8 cellular contexts compared by ENCODE assay signal in the genomic region with DNA sequence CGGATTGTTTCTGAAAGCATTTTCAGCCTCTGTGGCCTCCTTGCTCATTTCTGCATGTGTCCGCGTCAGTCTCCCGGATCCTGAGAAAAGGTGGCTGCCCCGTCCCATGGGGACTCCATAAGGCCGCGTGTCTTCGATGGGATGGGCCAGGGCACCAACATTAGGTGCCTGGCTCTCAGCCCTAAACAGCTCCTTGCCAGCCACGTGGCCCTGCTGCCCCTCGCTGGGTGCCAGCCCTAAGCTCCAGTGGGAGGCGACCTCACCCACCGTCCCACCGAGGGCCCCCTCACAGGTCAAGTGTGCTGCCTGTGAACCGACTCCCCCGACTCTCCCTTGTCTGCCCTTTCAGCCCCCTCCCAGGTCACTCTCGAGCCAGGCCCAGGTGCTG. TPM values are rescaled to one million over a fixed set of nuclear protein-coding genes. Genes with fewer than 3 reads are reported as not detected.
DNase-seq lines count a peak whose midpoint lies in the region; ATAC-seq and TF ChIP-seq lines count a peak whose summit lies in the region.

No MANE protein-coding gene starts in this region.

- peak overlapping the region; percentile 96 for H2AFZ ChIP-seq in MM.1S (ENCODE audit: low read length)
- peak overlapping the region; percentile 97 for H2AFZ ChIP-seq in neural cell (ENCODE audit: low read depth, low read length)

- ATAC-seq in GM19035 (IDR thresholded peaks at IDR 0.05; ENCODE audit: unreplicated experiment) (peak; percentile 5), HG03139 (IDR thresholded peaks at IDR 0.05; ENCODE audit: unreplicated experiment) (no peak)

- peaks cover 17% of the 10 kb centered on the region for H3K4me1 ChIP-seq in MM.1S (ENCODE audit: low read length)
- H3K4me1 ChIP-seq in effector memory CD4-positive, alpha-beta T cell (ENCODE audit: control insufficient read depth, insufficient read depth, low read length, poor library complexity, severe bottlenecking), result peaks cover 33% of the 10 kb centered on the region

- no peak for TF ChIP-seq CTCF in MM.1S (IDR thresholded peaks at IDR 0.05; ENCODE audit: low read length)
- TF ChIP-seq CTCF in neural cell (IDR thresholded peaks at IDR 0.05; ENCODE audit: poor library complexity, severe bottlenecking), result no peak
- TF ChIP-seq CTCF in GM13976 (IDR thresholded peaks at IDR 0.05; ENCODE audit: borderline replicate concordance, control extremely low read depth, extremely low read depth, insufficient read depth, missing control alignments), result no peak

- H3K36me3 ChIP-seq in MM.1S (replicated peaks; ENCODE audit: insufficient read depth, low read length), result no peaks in the 10 kb centered on the region
- peaks cover 26% of the 10 kb centered on the region for H3K36me3 ChIP-seq in effector memory CD4-positive, alpha-beta T cell (ENCODE audit: control insufficient read depth, insufficient read depth, low read length)
- H3K36me3 ChIP-seq in neural cell (ENCODE audit: insufficient read depth, low read length), result no peaks in the 10 kb centered on the region

- H3K79me2 ChIP-seq in MM.1S (ENCODE audit: low read length) (peaks cover 27% of the 10 kb centered on the region), neural cell (replicated peaks; ENCODE audit: insufficient read depth, low read length) (peaks cover 9% of the 10 kb centered on the region)

- H3K9me3 ChIP-seq in MM.1S (replicated peaks; ENCODE audit: insufficient read depth, low read length), result no peaks in the 10 kb centered on the region
- no peaks in the 10 kb centered on the region for H3K9me3 ChIP-seq in effector memory CD4-positive, alpha-beta T cell (ENCODE audit: control insufficient read depth, low read length)
- H3K9me3 ChIP-seq in neural cell (ENCODE audit: low read length), result peaks cover 5% of the 10 kb centered on the region

- in situ Hi-C loops in GM13976 (cut with MboI; ENCODE audit: low sequenced_read_pairs, unreplicated experiment), result no loop called here

- H3K4me3 ChIP-seq in MM.1S (ENCODE audit: low read length) (peak overlapping the region; percentile 97), neural cell (ENCODE audit: low read length) (peak overlapping the region; percentile 94)
- peak overlapping the region; percentile 82 for H3K4me3 ChIP-seq in effector memory CD4-positive, alpha-beta T cell (ENCODE audit: insufficient read depth, low read depth, low read length, poor library complexity, severe bottlenecking)

- TF ChIP-seq RAD21 in neural cell (conservative IDR thresholded peaks at IDR 0.05), result no peak

- peak overlapping the region; percentile 86 for H3K9ac ChIP-seq in MM.1S (ENCODE audit: low read length)
- H3K9ac ChIP-seq in neural cell (ENCODE audit: low read length), result peak overlapping the region; percentile 86

- H4K20me1 ChIP-seq in MM.1S (ENCODE audit: insufficient read depth, low read length) (no peaks in the 10 kb centered on the region), neural cell (ENCODE audit: insufficient read depth) (no peaks in the 10 kb centered on the region)

- H3K9me2 ChIP-seq in MM.1S (replicated peaks; ENCODE audit: insufficient read depth, low read length) (no peaks in the 10 kb centered on the region), neural cell (ENCODE audit: insufficient read depth, low read length) (no peaks in the 10 kb centered on the region)

- TF ChIP-seq EP300 in neural cell (conservative IDR thresholded peaks at IDR 0.05; ENCODE audit: poor library complexity, severe bottlenecking), result no peak

- no peak for DNase-seq in MM.1S
- DNase-seq in effector memory CD4-positive, alpha-beta T cell, result no peak
- no peak for DNase-seq in NCI-H146 (lab: John Stamatoyannopoulos, UW)
- DNase-seq in GM13976 (ENCODE audit: low spot score), result no peak
- DNase-seq in DMS79 treated with DMSO at 0.1 percent for 48 hours (lab: John Stamatoyannopoulos, UW), result no peak

- peaks cover 10% of the 10 kb centered on the region; the same call in 1 of the 2 replicates for H3F3A ChIP-seq in MM.1S (ENCODE audit: insufficient read depth, low read length)
- no peaks in the 10 kb centered on the region for H3F3A ChIP-seq in neural cell (ENCODE audit: insufficient read depth, low read length, poor library complexity, severe bottlenecking)

- H3K4me2 ChIP-seq in MM.1S (ENCODE audit: low read depth, low read length) (peak overlapping the region; percentile 93), neural cell (ENCODE audit: low read length) (peak overlapping the region; percentile 77)

- H3K27me3 ChIP-seq in MM.1S (replicated peaks; ENCODE audit: insufficient read depth, low read length), result no peaks in the 10 kb centered on the region
- no peaks in the 10 kb centered on the region for H3K27me3 ChIP-seq in effector memory CD4-positive, alpha-beta T cell (replicated peaks; ENCODE audit: control insufficient read depth, insufficient read depth, low read length, poor library complexity, severe bottlenecking)
- no peaks in the 10 kb centered on the region for H3K27me3 ChIP-seq in neural cell (ENCODE audit: insufficient read depth, low read depth, low read length)

- H3K27ac ChIP-seq in MM.1S (ENCODE audit: low read length) (peak overlapping the region; percentile 40; the same call in 1 of the 2 replicates), neural cell (ENCODE audit: low read length) (peak overlapping the region; percentile 45)
- peak overlapping the region; percentile 82 for H3K27ac ChIP-seq in effector memory CD4-positive, alpha-beta T cell (ENCODE audit: insufficient read depth, low read length, poor library complexity, severe bottlenecking)

TF ChIP-seq in neural cell, 6 proteins besides CTCF, POLR2A, EP300 and RAD21:
- TF ChIP-seq POLR2AphosphoS5 (IDR thresholded peaks at IDR 0.05) (no peak), MXI1 (conservative IDR thresholded peaks at IDR 0.05; ENCODE audit: poor library complexity, severe bottlenecking) (no peak), EZH2 (IDR thresholded peaks at IDR 0.05; ENCODE audit: borderline replicate concordance, insufficient read depth, low read length, poor library complexity, severe bottlenecking) (no peak)

RNA-seq across cellular contexts. Expression of gene PHYKPL, which starts 0.9 kb away (rescaled TPM):
- 16.9 and 19.5 TPM in 2 replicates for polyA plus RNA-seq in neural cell
- polyA minus RNA-seq in neural cell, result 13.9 and 15.9 TPM in 2 replicates

RNA-seq across cellular contexts. Expression of gene HNRNPAB, which starts 27.4 kb away (rescaled TPM):
- 129 and 130 TPM in 2 replicates for polyA plus RNA-seq in neural cell
- 70.4 and 71.9 TPM in 2 replicates for polyA minus RNA-seq in neural cell

RNA-seq across cellular contexts. Expression of gene GMCL2, which starts 44.6 kb away (rescaled TPM):
- not detected in 2 replicates for polyA plus RNA-seq in neural cell
- polyA minus RNA-seq in neural cell, result not detected in 2 replicates
